23 cellular contexts compared by ENCODE assay signal in genomic region chr5:98936948-98937715, GRCh38. TPM values are rescaled to one million over a fixed set of nuclear protein-coding genes. Genes with fewer than 3 reads are reported as not detected.
A peak's percentile ranks its signal among the peaks of the same experiment; 100 is the strongest.
DNase-seq lines count a peak whose midpoint lies in the region; ATAC-seq and TF ChIP-seq lines count a peak whose summit lies in the region.
"Had no signal": no experiment of that assay in that cellular context is flagged by ENCODE, and none has a peak within 500 bp of the region (broad histone marks: within the 10 kb centered on the region; RNA-seq: fewer than 3 reads in every experiment).

No MANE protein-coding gene starts in this region.

- H3K9me3 ChIP-seq in left ventricle myocardium inferior (replicated peaks): no peaks in the 10 kb centered on the region
- no peaks in the 10 kb centered on the region for H3K9me3 ChIP-seq in MM.1S (replicated peaks; ENCODE audit: insufficient read depth, low read length)
- H3K9me3 ChIP-seq: colonic mucosa, neutrophil, transverse colon had no signal

- H3K27me3 Mint-ChIP-seq in activated CD4-positive, alpha-beta T cell treated with anti-CD3 and anti-CD28 coated beads for 36 hours: no peaks in the 10 kb centered on the region
- H3K27me3 Mint-ChIP-seq: activated CD4-positive, alpha-beta T cell treated with anti-CD3 and anti-CD28 coated beads, Interleukin-2, amount 10 ng/mL, durations not matched to agents 7 days and 5 days; CD4-positive, alpha-beta memory T cell had no signal

- DNase-seq in activated CD4-positive, alpha-beta T cell treated with anti-CD3 and anti-CD28 coated beads for 36 hours: peak; percentile 55
- DNase-seq in activated CD4-positive, alpha-beta T cell treated with anti-CD3 and anti-CD28 coated beads, Interleukin-2, amount 50 U/mL, for 1 hour: no peak
- DNase-seq in left ventricle myocardium inferior (no peak), cardiac septum (ENCODE audit: low spot score) (no peak), choroid plexus epithelial cell (ENCODE audit: low read depth) (peak; percentile 23), renal cortical epithelial cell (ENCODE audit: low read depth) (peak; percentile 27), MM.1S (no peak), NCI-H526 (lab: John Stamatoyannopoulos, UW) (no peak)
- DNase-seq: 8988T; activated CD4-positive, alpha-beta T cell treated with anti-CD3 and anti-CD28 coated beads, Interleukin-2, amount 10 ng/mL, durations not matched to agents 7 days and 5 days; activated CD8-positive, alpha-beta memory T cell treated with anti-CD3 and anti-CD28 coated beads, Interleukin-2, amount 50 U/mL, for 48 hours; activated effector memory CD4-positive, alpha-beta T cell treated with anti-CD3 and anti-CD28 coated beads, Interleukin-2, amount 50 U/mL, for 16 hours; anterior cingulate cortex; CD4-positive, alpha-beta memory T cell; colonic mucosa; effector CD8-positive, alpha-beta T cell; NCI-H1048; NCI-H1694 treated with DMSO at 0.1 percent for 48 hours; NCI-H524; T-helper 2 cell; transverse colon had no signal

- H3K4me2 ChIP-seq in MM.1S (ENCODE audit: low read depth, low read length): no peak overlapping the region

- H3K4me3 ChIP-seq in left ventricle myocardium inferior (no peak overlapping the region), choroid plexus epithelial cell (ENCODE audit: low read depth, low read length) (no peak overlapping the region), MM.1S (ENCODE audit: low read length) (no peak overlapping the region)
- H3K4me3 ChIP-seq: colonic mucosa, transverse colon had no signal

- H3K9me2 ChIP-seq in MM.1S (replicated peaks; ENCODE audit: insufficient read depth, low read length): no peaks in the 10 kb centered on the region

- no peaks in the 10 kb centered on the region for H4K20me1 ChIP-seq in MM.1S (ENCODE audit: insufficient read depth, low read length)

- intact Hi-C loops in activated CD4-positive, alpha-beta T cell treated with anti-CD3 and anti-CD28 coated beads for 36 hours (cut with DNase I, micrococcal nuclease): no loop called here
- intact Hi-C loops in left ventricle myocardium inferior (cut with micrococcal nuclease) (no loop called here), cardiac septum (cut with DNase I) (no loop called here)

- H3K36me3 ChIP-seq in left ventricle myocardium inferior: peaks cover 4% of the 10 kb centered on the region
- no peaks in the 10 kb centered on the region for H3K36me3 ChIP-seq in MM.1S (replicated peaks; ENCODE audit: insufficient read depth, low read length)
- H3K36me3 ChIP-seq: colonic mucosa, transverse colon had no signal

- POLR2A ChIA-PET in activated CD4-positive, alpha-beta T cell treated with anti-CD3 and anti-CD28 coated beads for 36 hours (lab: Charles Lee): interaction anchor here (0.6 kb wide), 1 partner anchor 167 kb away, joined by 3 read pairs; no protein-coding TSS in a partner anchor

- H3K36me3 Mint-ChIP-seq in activated CD4-positive, alpha-beta T cell treated with anti-CD3 and anti-CD28 coated beads for 36 hours (ENCODE audit: low read depth): peaks cover 3% of the 10 kb centered on the region

- TF ChIP-seq CTCF in left ventricle myocardium inferior (IDR thresholded peaks at IDR 0.05; ENCODE audit: borderline replicate concordance): no peak
- TF ChIP-seq CTCF in choroid plexus epithelial cell (conservative IDR thresholded peaks at IDR 0.05; ENCODE audit: low read depth, low read length): no peak
- TF ChIP-seq CTCF in MM.1S (IDR thresholded peaks at IDR 0.05; ENCODE audit: low read length): no peak

- no peak overlapping the region for H2AFZ ChIP-seq in MM.1S (ENCODE audit: low read length)

- H3K9me3 Mint-ChIP-seq in activated CD4-positive, alpha-beta T cell treated with anti-CD3 and anti-CD28 coated beads for 36 hours (ENCODE audit: low read depth): peaks cover 2% of the 10 kb centered on the region
- H3K9me3 Mint-ChIP-seq: activated CD4-positive, alpha-beta T cell treated with anti-CD3 and anti-CD28 coated beads, Interleukin-2, amount 10 ng/mL, durations not matched to agents 7 days and 5 days; CD4-positive, alpha-beta memory T cell had no signal

- H3F3A ChIP-seq in MM.1S (ENCODE audit: insufficient read depth, low read length): no peaks in the 10 kb centered on the region

- H3K27ac Mint-ChIP-seq in activated CD4-positive, alpha-beta T cell treated with anti-CD3 and anti-CD28 coated beads for 36 hours: peak overlapping the region; percentile 39
- H3K27ac Mint-ChIP-seq: activated CD4-positive, alpha-beta T cell treated with anti-CD3 and anti-CD28 coated beads, Interleukin-2, amount 10 ng/mL, durations not matched to agents 7 days and 5 days had no signal

- H3K9ac ChIP-seq in MM.1S (ENCODE audit: low read length): no peak overlapping the region

- H3K79me2 ChIP-seq in MM.1S (ENCODE audit: low read length): no peaks in the 10 kb centered on the region

- H3K27me3 ChIP-seq in left ventricle myocardium inferior (ENCODE audit: low read depth) (no peaks in the 10 kb centered on the region), MM.1S (replicated peaks; ENCODE audit: insufficient read depth, low read length) (no peaks in the 10 kb centered on the region)
- H3K27me3 ChIP-seq: colonic mucosa, neutrophil, transverse colon had no signal

- CTCF ChIA-PET in activated CD4-positive, alpha-beta T cell treated with anti-CD3 and anti-CD28 coated beads for 36 hours (lab: Charles Lee): interaction anchor here (1.0 to 1.6 kb wide), 5 partner anchors 13 to 123 kb away, joined by 3 to 7 read pairs (median 4); no protein-coding TSS in a partner anchor

- peak; percentile 35 for ATAC-seq in activated CD4-positive, alpha-beta T cell treated with anti-CD3 and anti-CD28 coated beads for 36 hours

- no peak overlapping the region for H3K4me3 Mint-ChIP-seq in activated CD4-positive, alpha-beta T cell treated with anti-CD3 and anti-CD28 coated beads for 36 hours
- H3K4me3 Mint-ChIP-seq: activated CD4-positive, alpha-beta T cell treated with anti-CD3 and anti-CD28 coated beads, Interleukin-2, amount 10 ng/mL, durations not matched to agents 7 days and 5 days; CD4-positive, alpha-beta memory T cell had no signal

- H3K27ac ChIP-seq in left ventricle myocardium inferior (replicated peaks) (peak overlapping the region; percentile 82), MM.1S (ENCODE audit: low read length) (no peak overlapping the region)
- H3K27ac ChIP-seq: colonic mucosa, epithelial cell of prostate, neutrophil, transverse colon had no signal

- H3K4me1 Mint-ChIP-seq in activated CD4-positive, alpha-beta T cell treated with anti-CD3 and anti-CD28 coated beads for 36 hours: peaks cover 68% of the 10 kb centered on the region

- peaks cover 98% of the 10 kb centered on the region for H3K4me1 ChIP-seq in left ventricle myocardium inferior
- no peaks in the 10 kb centered on the region for H3K4me1 ChIP-seq in MM.1S (ENCODE audit: low read length)
- H3K4me1 ChIP-seq: colonic mucosa had no signal

RNA-seq across cellular contexts. Expression of gene CHD1, which starts 8.3 kb away (rescaled TPM):
- total RNA-seq in activated CD4-positive, alpha-beta T cell treated with anti-CD3 and anti-CD28 coated beads for 36 hours: 10 to 100 TPM; 50.8 to 75.5 TPM
- total RNA-seq in left ventricle myocardium inferior (11.6 TPM), cardiac septum (16.8 TPM), renal cortical epithelial cell (65.8 and 91.1 TPM in 2 replicates)

Comparison
In these comparisons a context has a peak if more than half of its experiments do, and no peak if none do; other contexts are left out.
1. DNase-seq: peak in activated CD4-positive, alpha-beta T cell treated with anti-CD3 and anti-CD28 coated beads for 36 hours (single experiment), choroid plexus epithelial cell (single experiment) and renal cortical epithelial cell (single experiment); none in activated CD4-positive, alpha-beta T cell treated with anti-CD3 and anti-CD28 coated beads, Interleukin-2, amount 50 U/mL, for 1 hour (single experiment), left ventricle myocardium inferior (single experiment), cardiac septum (single experiment), MM.1S (single experiment) and NCI-H526 (0 of 2).